In genomic region chr5:88159591-88159990, GRCh38 we compare ENCODE assay signal across 23 cellular contexts.
"Had no signal": no experiment of that assay in that cellular context is flagged by ENCODE, and none has a peak within 500 bp of the region (broad histone marks: within the 10 kb centered on the region; RNA-seq: fewer than 3 reads in every experiment).

No MANE protein-coding gene starts in this region.

- H3K9me3 Mint-ChIP-seq: endodermal cell; stimulated activated naive CD8-positive, alpha-beta T cell treated with anti-CD3 and anti-CD28 coated beads, Interleukin-15, amount 100 ng/mL, for 72 hours had no signal

- ATAC-seq: esophagus mucosa; gastrocnemius medialis; heart right ventricle; left lobe of liver; naive thymus-derived CD8-positive, alpha-beta T cell; pancreas; sciatic nerve; stimulated activated naive CD8-positive, alpha-beta T cell treated with anti-CD3 and anti-CD28 coated beads, Interleukin-15, amount 100 ng/mL, for 72 hours had no signal

- H3K4me1 Mint-ChIP-seq: immature natural killer cell; naive thymus-derived CD8-positive, alpha-beta T cell; stimulated activated naive CD8-positive, alpha-beta T cell treated with anti-CD3 and anti-CD28 coated beads, Interleukin-15, amount 100 ng/mL, for 72 hours had no signal

- H3K27ac Mint-ChIP-seq: endodermal cell; immature natural killer cell; naive thymus-derived CD8-positive, alpha-beta T cell; progenitor cell of endocrine pancreas; stimulated activated naive CD8-positive, alpha-beta T cell treated with anti-CD3 and anti-CD28 coated beads, Interleukin-15, amount 100 ng/mL, for 72 hours had no signal

- H3K4me3 Mint-ChIP-seq: endodermal cell; immature natural killer cell; naive thymus-derived CD8-positive, alpha-beta T cell; stimulated activated naive CD8-positive, alpha-beta T cell treated with anti-CD3 and anti-CD28 coated beads, Interleukin-15, amount 100 ng/mL, for 72 hours had no signal

- DNase-seq: cerebellar nuclear complex; effector CD8-positive, alpha-beta T cell; endodermal cell; foreskin fibroblast; gastrocnemius medialis; heart right ventricle; immature natural killer cell; islet precursor cell; mesendoderm; naive thymus-derived CD8-positive, alpha-beta T cell; occipital lobe; pancreas; stimulated activated CD4-positive, alpha-beta T cell treated with anti-CD3 and anti-CD28 coated beads, Interleukin-12 subunit alpha, Interleukin-12 subunit beta, amount 100 ng/mL, for 4 hours; stimulated activated CD4-positive, alpha-beta T cell treated with anti-CD3 and anti-CD28 coated beads, Interleukin-1b, Interleukin-23, amount 100 ng/mL, for 48 hours; stimulated activated CD4-positive, alpha-beta T cell treated with anti-CD3 and anti-CD28 coated beads, Interleukin-4, amount 100 ng/mL, for 1 hour; stimulated activated CD8-positive, alpha-beta memory T cell treated with anti-CD3 and anti-CD28 coated beads, Interleukin-4, amount 100 ng/mL, for 48 hours; stimulated activated naive CD4-positive, alpha-beta T cell; stimulated activated naive CD8-positive, alpha-beta T cell treated with anti-CD3 and anti-CD28 coated beads, Interleukin-15, amount 100 ng/mL, for 72 hours; upper lobe of left lung had no signal
